Comparison of ENCODE assay signal across 17 cellular contexts in the genomic region with DNA sequence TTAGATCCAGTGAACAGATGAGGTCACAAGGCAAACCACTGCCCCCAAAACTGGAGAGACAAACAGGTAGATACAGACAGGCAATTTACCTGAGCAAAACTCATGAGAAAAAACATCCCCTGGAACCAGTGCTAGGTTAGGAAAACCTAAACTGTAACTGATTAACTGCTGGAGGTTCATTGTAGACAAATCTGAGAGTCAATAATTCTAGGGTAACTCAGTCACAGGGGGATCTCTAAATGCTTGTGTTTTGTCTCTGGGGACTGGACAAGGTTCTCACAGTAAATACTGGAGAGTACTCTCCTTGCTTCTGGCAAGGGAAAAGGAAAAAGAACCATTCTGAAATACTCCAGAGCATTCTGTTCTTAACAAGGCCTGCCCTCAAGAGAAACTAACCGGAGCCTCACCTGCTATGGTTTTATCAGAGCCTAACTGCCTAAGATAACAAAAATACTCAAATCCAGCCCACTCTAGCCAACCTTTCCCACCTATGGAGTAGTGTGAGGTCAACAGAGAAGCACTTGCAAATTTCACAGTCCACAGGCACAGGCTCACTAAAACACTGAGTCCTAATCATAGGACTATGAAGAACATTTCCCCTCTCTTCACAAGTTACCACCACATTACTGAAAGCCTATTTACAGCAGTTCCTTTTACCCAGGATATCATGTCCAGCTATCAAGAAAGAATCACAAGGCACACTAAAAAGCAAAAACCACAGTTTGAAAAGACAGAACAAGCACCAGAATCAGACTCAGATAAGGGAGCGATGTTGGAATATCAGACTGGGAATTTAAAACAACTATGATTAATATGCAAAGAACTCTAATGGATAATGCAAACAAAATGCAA.
DNase-seq lines count a peak whose midpoint lies in the region; ATAC-seq and TF ChIP-seq lines count a peak whose summit lies in the region.
"Had no signal": no experiment of that assay in that cellular context is flagged by ENCODE, and none has a peak within 500 bp of the region (broad histone marks: within the 10 kb centered on the region; RNA-seq: fewer than 3 reads in every experiment).

No MANE protein-coding gene starts in this region.

- peak overlapping the region; percentile 85 for H3K27ac Mint-ChIP-seq in activated naive CD8-positive, alpha-beta T cell
- no peak overlapping the region for H3K27ac Mint-ChIP-seq in activated naive CD8-positive, alpha-beta T cell treated with anti-CD3 and anti-CD28 coated beads, Interleukin-2, amount 50 U/mL, for 24 hours
- H3K27ac Mint-ChIP-seq: activated CD8-positive, alpha-beta T cell treated with anti-CD3 and anti-CD28 coated beads, Interleukin-2, amount 10 ng/mL, durations not matched to agents 7 days and 5 days had no signal

- no peaks in the 10 kb centered on the region for H3K9me3 ChIP-seq in body of pancreas
- H3K9me3 ChIP-seq in smooth muscle cell (replicated peaks; ENCODE audit: low read depth): no peaks in the 10 kb centered on the region
- H3K9me3 ChIP-seq: heart right ventricle, transverse colon had no signal

- in situ Hi-C loops in GM13976 (cut with MboI; ENCODE audit: low sequenced_read_pairs, unreplicated experiment): no loop called here
- in situ Hi-C loops in brain microvascular endothelial cell (cut with HindIII; ENCODE audit: low pct_ligation_motif_present, low sequenced_read_pairs): no loop called here

- TF ChIP-seq POLR2A in body of pancreas (IDR thresholded peaks at IDR 0.05): no peak

- no peaks in the 10 kb centered on the region for H3K9me3 Mint-ChIP-seq in activated naive CD8-positive, alpha-beta T cell (ENCODE audit: low read depth)
- no peaks in the 10 kb centered on the region for H3K9me3 Mint-ChIP-seq in activated naive CD8-positive, alpha-beta T cell treated with anti-CD3 and anti-CD28 coated beads, Interleukin-2, amount 50 U/mL, for 24 hours

- WGBS in body of pancreas, 2 donors: 26 to 32% methylated on average over 2 of the region's 2 CpGs
- 65% methylated on average over 2 of the region's 2 CpGs for WGBS in smooth muscle cell (ENCODE audit: low lambda C conversion rate)

- no peak overlapping the region for H2AFZ ChIP-seq in smooth muscle cell (ENCODE audit: low read depth)

- H3K4me1 ChIP-seq in body of pancreas (peaks cover 16% of the 10 kb centered on the region), smooth muscle cell (ENCODE audit: low read depth) (peaks cover 9% of the 10 kb centered on the region)

- no peaks in the 10 kb centered on the region for H3K27me3 ChIP-seq in body of pancreas
- H3K27me3 ChIP-seq in smooth muscle cell (ENCODE audit: low read depth): no peaks in the 10 kb centered on the region
- H3K27me3 ChIP-seq in brain microvascular endothelial cell (replicated peaks): no peaks in the 10 kb centered on the region
- H3K27me3 ChIP-seq: heart right ventricle, transverse colon had no signal

- H3K27me3 Mint-ChIP-seq in activated naive CD8-positive, alpha-beta T cell: no peaks in the 10 kb centered on the region
- no peaks in the 10 kb centered on the region for H3K27me3 Mint-ChIP-seq in activated naive CD8-positive, alpha-beta T cell treated with anti-CD3 and anti-CD28 coated beads, Interleukin-2, amount 50 U/mL, for 24 hours

- H3K79me2 ChIP-seq in smooth muscle cell (ENCODE audit: low read depth): peaks cover 11% of the 10 kb centered on the region

- H3K36me3 ChIP-seq in body of pancreas (replicated peaks in 1 of 2; ENCODE audit: insufficient read depth in 1 of 2, low read depth in 2 of 2): no peaks in the 10 kb centered on the region
- no peaks in the 10 kb centered on the region for H3K36me3 ChIP-seq in smooth muscle cell (ENCODE audit: low read depth)
- no peaks in the 10 kb centered on the region for H3K36me3 ChIP-seq in brain microvascular endothelial cell (replicated peaks)
- H3K36me3 ChIP-seq: transverse colon had no signal

- peaks cover 72% of the 10 kb centered on the region for H3K4me1 Mint-ChIP-seq in activated naive CD8-positive, alpha-beta T cell (ENCODE audit: low read depth)
- peaks cover 38% of the 10 kb centered on the region for H3K4me1 Mint-ChIP-seq in activated naive CD8-positive, alpha-beta T cell treated with anti-CD3 and anti-CD28 coated beads, Interleukin-2, amount 50 U/mL, for 24 hours

- TF ChIP-seq CTCF in body of pancreas (IDR thresholded peaks at IDR 0.05) (no peak), smooth muscle cell (IDR thresholded peaks at IDR 0.05; ENCODE audit: borderline replicate concordance, insufficient read depth, poor library complexity, severe bottlenecking) (no peak), GM13976 (IDR thresholded peaks at IDR 0.05; ENCODE audit: borderline replicate concordance, control extremely low read depth, extremely low read depth, insufficient read depth, missing control alignments) (no peak), brain microvascular endothelial cell (IDR thresholded peaks at IDR 0.05; ENCODE audit: low read depth, low read length, missing control alignments) (no peak)

- no peak for DNase-seq in activated naive CD8-positive, alpha-beta T cell treated with anti-CD3 and anti-CD28 coated beads, Interleukin-2, amount 50 U/mL, for 24 hours
- DNase-seq in body of pancreas (no peak), smooth muscle cell (lab: John Stamatoyannopoulos, UW; ENCODE audit: unreplicated experiment) (no peak), GM13976 (ENCODE audit: low spot score) (no peak), brain microvascular endothelial cell (no peak), NCI-H2107 treated with DMSO at 0.1 percent for 48 hours (lab: John Stamatoyannopoulos, UW; ENCODE audit: unreplicated experiment) (no peak)
- DNase-seq: activated CD8-positive, alpha-beta T cell treated with anti-CD3 and anti-CD28 coated beads, Interleukin-2, amount 10 ng/mL, durations not matched to agents 7 days and 5 days; activated gamma-delta T cell treated with Interleukin-2 at 50 U/mL for 16 hours; DMS 273 treated with DMSO at 0.1 percent for 48 hours; heart right ventricle; left cardiac atrium; NCI-H146; NCI-H526; T-helper 9 cell; transverse colon had no signal

- no peak overlapping the region for H3K9ac ChIP-seq in smooth muscle cell (ENCODE audit: low read depth)

- ATAC-seq in activated naive CD8-positive, alpha-beta T cell treated with anti-CD3 and anti-CD28 coated beads, Interleukin-2, amount 50 U/mL, for 24 hours: no peak
- ATAC-seq in HG03571 (IDR thresholded peaks at IDR 0.05; ENCODE audit: unreplicated experiment) (peak; percentile 48), body of pancreas (peak; percentile 24)
- ATAC-seq: activated CD8-positive, alpha-beta T cell treated with anti-CD3 and anti-CD28 coated beads, Interleukin-2, amount 10 ng/mL, durations not matched to agents 7 days and 5 days had no signal

- H3K27ac ChIP-seq in body of pancreas (peak overlapping the region; percentile 13 to 53 (median 34)), smooth muscle cell (ENCODE audit: low read depth) (peak overlapping the region; percentile 39), brain microvascular endothelial cell (no peak overlapping the region)
- H3K27ac ChIP-seq: transverse colon had no signal

- no peaks in the 10 kb centered on the region for H4K20me1 ChIP-seq in smooth muscle cell (ENCODE audit: low read depth)

- H3K4me3 ChIP-seq in body of pancreas: no peak overlapping the region
- H3K4me3 ChIP-seq in smooth muscle cell: no peak overlapping the region
- H3K4me3 ChIP-seq in brain microvascular endothelial cell (ENCODE audit: low read depth, low read length): no peak overlapping the region
- H3K4me3 ChIP-seq: heart right ventricle, transverse colon had no signal

- H3K36me3 Mint-ChIP-seq in activated naive CD8-positive, alpha-beta T cell: peaks cover 3% of the 10 kb centered on the region
- peaks cover 2% of the 10 kb centered on the region for H3K36me3 Mint-ChIP-seq in activated naive CD8-positive, alpha-beta T cell treated with anti-CD3 and anti-CD28 coated beads, Interleukin-2, amount 50 U/mL, for 24 hours (ENCODE audit: low read depth)

- intact Hi-C loops in body of pancreas (cut with DNase I): no loop called here

- peak overlapping the region; percentile 67 for H3K4me2 ChIP-seq in smooth muscle cell

- peaks cover 2% of the 10 kb centered on the region for H3F3A ChIP-seq in smooth muscle cell (ENCODE audit: low read depth)

- peak overlapping the region; percentile 2 for H3K4me3 Mint-ChIP-seq in activated naive CD8-positive, alpha-beta T cell
- no peak overlapping the region for H3K4me3 Mint-ChIP-seq in activated naive CD8-positive, alpha-beta T cell treated with anti-CD3 and anti-CD28 coated beads, Interleukin-2, amount 50 U/mL, for 24 hours
- H3K4me3 Mint-ChIP-seq: activated CD8-positive, alpha-beta T cell treated with anti-CD3 and anti-CD28 coated beads, Interleukin-2, amount 10 ng/mL, durations not matched to agents 7 days and 5 days had no signal
